1 cellular context compared by ENCODE assay signal in genomic region chr17:43562679-43563146, GRCh38.
TF ChIP-seq lines count a peak whose summit lies in the region.

No MANE protein-coding gene starts in this region.

TF ChIP-seq in HepG2, 621 proteins besides CTCF, POLR2A, EP300 and RAD21 (continued from another document and continues in another):
- no peak for TF ChIP-seq ZBTB40 (IDR thresholded peaks at IDR 0.05)
- no peak for TF ChIP-seq ZBTB40 (CRISPR knock-in tag; IDR thresholded peaks at IDR 0.05)
- TF ChIP-seq NONO (IDR thresholded peaks at IDR 0.05), result no peak
- peak; percentile 38; the same call in 1 of the 2 replicates for TF ChIP-seq NONO (CRISPR knock-in tag; conservative IDR thresholded peaks at IDR 0.05)
- no peak for TF ChIP-seq ZKSCAN1 (IDR thresholded peaks at IDR 0.05; ENCODE audit: low read length)
- no peak for TF ChIP-seq TEAD3 (CRISPR knock-in tag; optimal IDR thresholded peaks at IDR 0.05; ENCODE audit: borderline replicate concordance)
- TF ChIP-seq, protein P1, sequence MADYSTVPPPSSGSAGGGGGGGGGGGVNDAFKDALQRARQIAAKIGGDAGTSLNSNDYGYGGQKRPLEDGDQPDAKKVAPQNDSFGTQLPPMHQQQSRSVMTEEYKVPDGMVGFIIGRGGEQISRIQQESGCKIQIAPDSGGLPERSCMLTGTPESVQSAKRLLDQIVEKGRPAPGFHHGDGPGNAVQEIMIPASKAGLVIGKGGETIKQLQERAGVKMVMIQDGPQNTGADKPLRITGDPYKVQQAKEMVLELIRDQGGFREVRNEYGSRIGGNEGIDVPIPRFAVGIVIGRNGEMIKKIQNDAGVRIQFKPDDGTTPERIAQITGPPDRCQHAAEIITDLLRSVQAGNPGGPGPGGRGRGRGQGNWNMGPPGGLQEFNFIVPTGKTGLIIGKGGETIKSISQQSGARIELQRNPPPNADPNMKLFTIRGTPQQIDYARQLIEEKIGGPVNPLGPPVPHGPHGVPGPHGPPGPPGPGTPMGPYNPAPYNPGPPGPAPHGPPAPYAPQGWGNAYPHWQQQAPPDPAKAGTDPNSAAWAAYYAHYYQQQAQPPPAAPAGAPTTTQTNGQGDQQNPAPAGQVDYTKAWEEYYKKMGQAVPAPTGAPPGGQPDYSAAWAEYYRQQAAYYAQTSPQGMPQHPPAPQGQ (CRISPR knock-in tag; IDR thresholded peaks at IDR 0.05; ENCODE audit: borderline replicate concordance), result no peak
- TF ChIP-seq ZNF460 (CRISPR knock-in tag; IDR thresholded peaks at IDR 0.05; ENCODE audit: borderline replicate concordance), result no peak
- no peak for TF ChIP-seq IRF2 (CRISPR knock-in tag; IDR thresholded peaks at IDR 0.05)
- TF ChIP-seq MXD3 (CRISPR knock-in tag; IDR thresholded peaks at IDR 0.05), result no peak
- TF ChIP-seq ZNF746 (CRISPR knock-in tag; IDR thresholded peaks at IDR 0.05), result no peak
- no peak for TF ChIP-seq MIXL1 (CRISPR knock-in tag; IDR thresholded peaks at IDR 0.05)
- no peak for TF ChIP-seq ZSCAN29 (CRISPR knock-in tag; conservative IDR thresholded peaks at IDR 0.05)
- TF ChIP-seq ZNF138 (CRISPR knock-in tag; IDR thresholded peaks at IDR 0.05; ENCODE audit: low read depth), result no peak
- no peak for TF ChIP-seq FOXP1 (IDR thresholded peaks at IDR 0.05)
- TF ChIP-seq FOXP1 (CRISPR knock-in tag; IDR thresholded peaks at IDR 0.05), result no peak
- no peak for TF ChIP-seq JDP2 (CRISPR knock-in tag; IDR thresholded peaks at IDR 0.05; ENCODE audit: borderline replicate concordance)
- no peak for TF ChIP-seq MLX (CRISPR knock-in tag; IDR thresholded peaks at IDR 0.05)
- no peak for TF ChIP-seq REL (CRISPR knock-in tag; conservative IDR thresholded peaks at IDR 0.05)
- TF ChIP-seq NKX3-1 (CRISPR knock-in tag; IDR thresholded peaks at IDR 0.05), result no peak
- no peak for TF ChIP-seq ZBTB37 (CRISPR knock-in tag; IDR thresholded peaks at IDR 0.05)
- no peak for TF ChIP-seq SNRNP70 (IDR thresholded peaks at IDR 0.05; ENCODE audit: low read depth, low read length)
- TF ChIP-seq CCAR2 (optimal IDR thresholded peaks at IDR 0.05; ENCODE audit: low read depth, low read length), result no peak
- no peak for TF ChIP-seq GRHL1 (CRISPR knock-in tag; conservative IDR thresholded peaks at IDR 0.05)
- TF ChIP-seq ZNF672 (CRISPR knock-in tag; IDR thresholded peaks at IDR 0.05), result no peak
- TF ChIP-seq ZEB1 (IDR thresholded peaks at IDR 0.05; ENCODE audit: insufficient replicate concordance, low read depth), result peak; percentile 38
- TF ChIP-seq REXO4 (CRISPR knock-in tag; IDR thresholded peaks at IDR 0.05; ENCODE audit: borderline replicate concordance), result no peak
- TF ChIP-seq ZNF670 (CRISPR knock-in tag; IDR thresholded peaks at IDR 0.05; ENCODE audit: borderline replicate concordance), result no peak
- TF ChIP-seq ZNF891 (CRISPR knock-in tag; IDR thresholded peaks at IDR 0.05), result no peak
- no peak for TF ChIP-seq ZFP1 (CRISPR knock-in tag; IDR thresholded peaks at IDR 0.05)
- no peak for TF ChIP-seq MAF1 (CRISPR knock-in tag; IDR thresholded peaks at IDR 0.05; ENCODE audit: borderline replicate concordance)
- no peak for TF ChIP-seq GATAD1 (CRISPR knock-in tag; IDR thresholded peaks at IDR 0.05)
- TF ChIP-seq, protein P2, sequence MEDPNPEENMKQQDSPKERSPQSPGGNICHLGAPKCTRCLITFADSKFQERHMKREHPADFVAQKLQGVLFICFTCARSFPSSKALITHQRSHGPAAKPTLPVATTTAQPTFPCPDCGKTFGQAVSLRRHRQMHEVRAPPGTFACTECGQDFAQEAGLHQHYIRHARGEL (CRISPR knock-in tag; IDR thresholded peaks at IDR 0.05), result no peak
- no peak for TF ChIP-seq ZMYM4 (CRISPR knock-in tag; IDR thresholded peaks at IDR 0.05)
- TF ChIP-seq ZNF367 (CRISPR knock-in tag; IDR thresholded peaks at IDR 0.05; ENCODE audit: borderline replicate concordance), result no peak
- no peak for TF ChIP-seq SETDB1 (CRISPR knock-in tag; IDR thresholded peaks at IDR 0.05; ENCODE audit: borderline replicate concordance)
- TF ChIP-seq CBX1 (IDR thresholded peaks at IDR 0.05; ENCODE audit: low read depth), result no peak
- TF ChIP-seq, protein P3, sequence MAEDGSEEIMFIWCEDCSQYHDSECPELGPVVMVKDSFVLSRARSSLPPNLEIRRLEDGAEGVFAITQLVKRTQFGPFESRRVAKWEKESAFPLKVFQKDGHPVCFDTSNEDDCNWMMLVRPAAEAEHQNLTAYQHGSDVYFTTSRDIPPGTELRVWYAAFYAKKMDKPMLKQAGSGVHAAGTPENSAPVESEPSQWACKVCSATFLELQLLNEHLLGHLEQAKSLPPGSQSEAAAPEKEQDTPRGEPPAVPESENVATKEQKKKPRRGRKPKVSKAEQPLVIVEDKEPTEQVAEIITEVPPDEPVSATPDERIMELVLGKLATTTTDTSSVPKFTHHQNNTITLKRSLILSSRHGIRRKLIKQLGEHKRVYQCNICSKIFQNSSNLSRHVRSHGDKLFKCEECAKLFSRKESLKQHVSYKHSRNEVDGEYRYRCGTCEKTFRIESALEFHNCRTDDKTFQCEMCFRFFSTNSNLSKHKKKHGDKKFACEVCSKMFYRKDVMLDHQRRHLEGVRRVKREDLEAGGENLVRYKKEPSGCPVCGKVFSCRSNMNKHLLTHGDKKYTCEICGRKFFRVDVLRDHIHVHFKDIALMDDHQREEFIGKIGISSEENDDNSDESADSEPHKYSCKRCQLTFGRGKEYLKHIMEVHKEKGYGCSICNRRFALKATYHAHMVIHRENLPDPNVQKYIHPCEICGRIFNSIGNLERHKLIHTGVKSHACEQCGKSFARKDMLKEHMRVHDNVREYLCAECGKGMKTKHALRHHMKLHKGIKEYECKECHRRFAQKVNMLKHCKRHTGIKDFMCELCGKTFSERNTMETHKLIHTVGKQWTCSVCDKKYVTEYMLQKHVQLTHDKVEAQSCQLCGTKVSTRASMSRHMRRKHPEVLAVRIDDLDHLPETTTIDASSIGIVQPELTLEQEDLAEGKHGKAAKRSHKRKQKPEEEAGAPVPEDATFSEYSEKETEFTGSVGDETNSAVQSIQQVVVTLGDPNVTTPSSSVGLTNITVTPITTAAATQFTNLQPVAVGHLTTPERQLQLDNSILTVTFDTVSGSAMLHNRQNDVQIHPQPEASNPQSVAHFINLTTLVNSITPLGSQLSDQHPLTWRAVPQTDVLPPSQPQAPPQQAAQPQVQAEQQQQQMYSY (CRISPR knock-in tag; IDR thresholded peaks at IDR 0.05), result no peak
- no peak for TF ChIP-seq SRY (CRISPR knock-in tag; IDR thresholded peaks at IDR 0.05)
- no peak for TF ChIP-seq RFX3 (CRISPR knock-in tag; IDR thresholded peaks at IDR 0.05)
- TF ChIP-seq JARID2 (CRISPR knock-in tag; IDR thresholded peaks at IDR 0.05; ENCODE audit: insufficient replicate concordance), result no peak
- no peak for TF ChIP-seq ZNF75D (CRISPR knock-in tag; IDR thresholded peaks at IDR 0.05; ENCODE audit: borderline replicate concordance)
- no peak for TF ChIP-seq XRCC5 (optimal IDR thresholded peaks at IDR 0.05; ENCODE audit: low read length)
- TF ChIP-seq, protein P4, sequence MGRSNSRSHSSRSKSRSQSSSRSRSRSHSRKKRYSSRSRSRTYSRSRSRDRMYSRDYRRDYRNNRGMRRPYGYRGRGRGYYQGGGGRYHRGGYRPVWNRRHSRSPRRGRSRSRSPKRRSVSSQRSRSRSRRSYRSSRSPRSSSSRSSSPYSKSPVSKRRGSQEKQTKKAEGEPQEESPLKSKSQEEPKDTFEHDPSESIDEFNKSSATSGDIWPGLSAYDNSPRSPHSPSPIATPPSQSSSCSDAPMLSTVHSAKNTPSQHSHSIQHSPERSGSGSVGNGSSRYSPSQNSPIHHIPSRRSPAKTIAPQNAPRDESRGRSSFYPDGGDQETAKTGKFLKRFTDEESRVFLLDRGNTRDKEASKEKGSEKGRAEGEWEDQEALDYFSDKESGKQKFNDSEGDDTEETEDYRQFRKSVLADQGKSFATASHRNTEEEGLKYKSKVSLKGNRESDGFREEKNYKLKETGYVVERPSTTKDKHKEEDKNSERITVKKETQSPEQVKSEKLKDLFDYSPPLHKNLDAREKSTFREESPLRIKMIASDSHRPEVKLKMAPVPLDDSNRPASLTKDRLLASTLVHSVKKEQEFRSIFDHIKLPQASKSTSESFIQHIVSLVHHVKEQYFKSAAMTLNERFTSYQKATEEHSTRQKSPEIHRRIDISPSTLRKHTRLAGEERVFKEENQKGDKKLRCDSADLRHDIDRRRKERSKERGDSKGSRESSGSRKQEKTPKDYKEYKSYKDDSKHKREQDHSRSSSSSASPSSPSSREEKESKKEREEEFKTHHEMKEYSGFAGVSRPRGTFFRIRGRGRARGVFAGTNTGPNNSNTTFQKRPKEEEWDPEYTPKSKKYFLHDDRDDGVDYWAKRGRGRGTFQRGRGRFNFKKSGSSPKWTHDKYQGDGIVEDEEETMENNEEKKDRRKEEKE (IDR thresholded peaks at IDR 0.05), result no peak
